8 cellular contexts compared by ENCODE assay signal in genomic region chr11:29159552-29160465, GRCh38.
DNase-seq lines count a peak whose midpoint lies in the region; ATAC-seq, FAIRE-seq and TF ChIP-seq lines count a peak whose summit lies in the region.

No MANE protein-coding gene starts in this region.

- peak; percentile 83 for ATAC-seq in HG02870 (IDR thresholded peaks at IDR 0.05; ENCODE audit: unreplicated experiment)

- no peak overlapping the region for H3K4me3 ChIP-seq in adrenal gland
- H3K4me3 ChIP-seq in kidney (ENCODE audit: low read length in 2 of 2) = no peak overlapping the region
- H3K4me3 ChIP-seq in vagina = no peak overlapping the region

- H3K36me3 ChIP-seq in adrenal gland (replicated peaks in 1 of 2) (no peaks in the 10 kb centered on the region), kidney (ENCODE audit: control insufficient read depth in 1 of 2, insufficient read depth in 2 of 2, low read length in 2 of 2) (no peaks in the 10 kb centered on the region), vagina (no peaks in the 10 kb centered on the region)

- H3K27ac ChIP-seq in adrenal gland (no peak overlapping the region), kidney (ENCODE audit: low read depth in 2 of 2, low read length in 2 of 2) (no peak overlapping the region), vagina (no peak overlapping the region)

- H3K27me3 ChIP-seq in adrenal gland = no peaks in the 10 kb centered on the region
- H3K27me3 ChIP-seq in vagina = no peaks in the 10 kb centered on the region

- TF ChIP-seq CTCF in AG09319 (IDR thresholded peaks at IDR 0.05; ENCODE audit: low read depth, low read length) (peak; percentile 74), GM13977 (IDR thresholded peaks at IDR 0.05; ENCODE audit: extremely low read depth, insufficient read depth, missing control alignments) (peak; percentile 61), adrenal gland (IDR thresholded peaks at IDR 0.05) (peak; percentile 26 to 56 (median 44)), kidney (IDR thresholded peaks at IDR 0.05; ENCODE audit: borderline replicate concordance, extremely low read depth, insufficient read depth) (peak; percentile 65), vagina (IDR thresholded peaks at IDR 0.05) (no peak)

- in situ Hi-C loops in GM13977 (cut with MboI; ENCODE audit: low pct_unique_long_range_greater_than_20kb, low sequenced_read_pairs, unreplicated experiment) = no loop called here

- intact Hi-C loops in adrenal gland (cut with DNase I) (loop anchor here in 1 of 2 donors (5.0 kb wide), 1 partner anchor 1463 kb away; no protein-coding TSS in a partner anchor), kidney (cut with DNase I) (no loop called here), vagina (cut with DNase I) (no loop called here)

- no peak overlapping the region for H3K9ac ChIP-seq in kidney (ENCODE audit: low read length in 2 of 2)

- peak; percentile 35 for DNase-seq in AG09319 (ENCODE audit: extremely low read depth, low read depth)
- no peak for DNase-seq in GM13977 (ENCODE audit: low spot score)
- DNase-seq in NCI-H1417 treated with DMSO at 0.1 percent for 48 hours (lab: John Stamatoyannopoulos, UW) = peak; percentile 34
- DNase-seq in adrenal gland = peak; percentile 24 to 61 (median 42)
- DNase-seq in kidney = no peak
- DNase-seq in vagina (ENCODE audit: extremely low spot score in 2 of 2) = no peak
- DNase-seq in stimulated activated CD8-positive, alpha-beta memory T cell treated with anti-CD3 and anti-CD28 coated beads, Interleukin-4, amount 100 ng/mL, for 48 hours = no peak

- TF ChIP-seq POLR2A in adrenal gland (IDR thresholded peaks at IDR 0.05) (no peak), vagina (IDR thresholded peaks at IDR 0.05) (no peak)

- H3K4me1 ChIP-seq in adrenal gland (replicated peaks in 1 of 2) = no peaks in the 10 kb centered on the region
- H3K4me1 ChIP-seq in kidney (ENCODE audit: control insufficient read depth in 1 of 2, insufficient read depth in 1 of 2, low read depth in 1 of 2, low read length in 2 of 2) = no peaks in the 10 kb centered on the region
- no peaks in the 10 kb centered on the region for H3K4me1 ChIP-seq in vagina

- 34 to 40% (median 34%) methylated on average over 6 of the region's 6 CpGs for WGBS in adrenal gland, 4 donors

- H3K9me3 ChIP-seq in adrenal gland (replicated peaks in 1 of 3) (peaks cover 0 to 5% (median 0%) of the 10 kb centered on the region in 3 donors), kidney (ENCODE audit: control insufficient read depth in 1 of 2, low read length in 2 of 2) (no peaks in the 10 kb centered on the region), vagina (no peaks in the 10 kb centered on the region)

- FAIRE-seq in kidney (lab: Jason Lieb, UNC) = no peak

Comparison
In these comparisons a context has a peak if more than half of its experiments do, and no peak if none do; other contexts are left out.
1. DNase-seq: peak in AG09319 (single experiment), NCI-H1417 treated with DMSO at 0.1 percent for 48 hours (single experiment) and adrenal gland (7 of 7); none in GM13977 (single experiment), kidney (single experiment), vagina (0 of 2) and stimulated activated CD8-positive, alpha-beta memory T cell treated with anti-CD3 and anti-CD28 coated beads, Interleukin-4, amount 100 ng/mL, for 48 hours (single experiment).
2. CTCF ChIP-seq: peak in AG09319 (single experiment), GM13977 (single experiment), adrenal gland (6 of 6) and kidney (single experiment); none in vagina (0 of 3).